Comparison of ENCODE assay signal across 1 cellular context in the genomic region with DNA sequence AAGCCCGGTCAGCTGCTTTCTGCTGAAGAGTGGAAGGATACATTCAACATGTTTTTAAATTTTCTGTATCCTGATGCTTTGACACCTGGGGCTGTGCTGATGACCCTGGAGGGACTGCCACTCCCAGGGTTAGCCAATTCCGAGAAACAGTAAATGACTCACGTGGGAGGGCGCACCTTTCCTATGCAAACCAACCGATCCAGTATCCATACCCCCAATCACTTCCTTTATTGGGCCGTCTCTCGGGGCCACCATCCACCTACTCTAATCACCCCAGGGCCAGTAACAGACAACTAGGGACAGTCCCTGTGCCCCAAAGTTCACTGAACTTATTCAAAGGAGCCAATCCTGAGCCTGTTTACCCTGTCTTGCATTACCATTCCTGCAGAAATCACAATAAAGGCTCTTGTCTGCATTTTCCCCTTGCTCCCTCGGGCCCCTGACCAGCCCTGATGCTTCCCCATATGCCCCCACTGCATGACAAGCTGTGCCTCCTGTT.
TF ChIP-seq lines count a peak whose summit lies in the region.

No MANE protein-coding gene starts in this region.

TF ChIP-seq in GM23338, 12 proteins besides CTCF, POLR2A, EP300 and RAD21 (continued from another document):
- TF ChIP-seq EZH2 (IDR thresholded peaks at IDR 0.05; ENCODE audit: low read depth, unreplicated experiment), result no peak
- TF ChIP-seq STAT1 (IDR thresholded peaks at IDR 0.05; ENCODE audit: unreplicated experiment), result no peak
- TF ChIP-seq ZNF114 (CRISPR knock-in tag; IDR thresholded peaks at IDR 0.05), result no peak
TF ChIP-seq in GM23338: peak in this region for 0.
